ENCODE assay signal across 8 cellular contexts in the genomic region with DNA sequence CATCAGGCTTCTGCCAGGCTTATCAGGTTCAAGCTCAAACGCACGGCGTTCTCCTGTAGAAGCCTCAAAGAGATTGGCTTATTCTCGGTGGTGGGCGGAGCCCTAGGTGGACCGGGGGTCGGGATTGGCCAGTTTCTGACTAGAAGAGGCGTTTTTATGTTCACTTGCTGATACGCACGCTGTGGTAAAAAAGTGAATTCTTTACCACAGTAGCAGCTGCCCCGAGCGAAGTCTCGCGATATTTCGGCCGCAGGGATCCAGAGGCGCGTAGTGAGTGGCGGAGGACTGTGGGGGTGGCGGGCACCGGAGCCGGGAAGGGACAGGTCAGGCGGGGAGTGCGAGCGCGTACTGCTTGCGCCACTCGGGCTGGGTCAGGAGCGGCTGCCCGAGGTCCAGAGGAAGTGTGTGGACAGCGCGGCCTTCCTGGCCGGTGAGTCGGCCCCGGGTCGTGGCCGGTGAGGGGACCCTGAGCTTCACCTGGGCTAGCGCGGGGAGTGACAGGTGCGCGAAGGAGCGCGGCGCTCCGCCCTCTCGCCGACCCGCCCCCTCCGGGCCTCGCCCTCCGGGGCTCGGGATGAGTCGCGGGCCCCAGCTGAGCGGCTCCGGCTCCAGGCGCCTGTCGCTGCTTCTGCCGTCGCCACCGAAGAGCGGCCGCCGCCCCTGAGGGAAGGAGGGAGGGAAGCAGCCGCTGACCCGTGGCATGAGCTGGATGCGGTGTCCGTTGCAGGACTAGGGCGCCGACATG. TPM values are rescaled to one million over a fixed set of nuclear protein-coding genes. Genes with fewer than 3 reads are reported as not detected.
DNase-seq lines count a peak whose midpoint lies in the region; ATAC-seq and TF ChIP-seq lines count a peak whose summit lies in the region.

Gene DMXL1 (plus strand): TSS at position 260 of the 745 bp plus-strand sequence. CDS start 483 bp downstream, at position 743.

- no peaks in the 10 kb centered on the region for H3K27me3 ChIP-seq in left ventricle myocardium inferior (ENCODE audit: low read depth)

- TF ChIP-seq CTCF in left ventricle myocardium inferior (IDR thresholded peaks at IDR 0.05; ENCODE audit: borderline replicate concordance) (peak; percentile 8), progenitor cell of endocrine pancreas (IDR thresholded peaks at IDR 0.05; ENCODE audit: unreplicated experiment) (no peak)

- no peaks in the 10 kb centered on the region for H3K36me3 ChIP-seq in left ventricle myocardium inferior

- H3K36me3 Mint-ChIP-seq in T-helper 17 cell (ENCODE audit: low read depth) (peaks cover 5% of the 10 kb centered on the region), progenitor cell of endocrine pancreas (ENCODE audit: insufficient read depth) (peaks cover 4% of the 10 kb centered on the region)

- no peaks in the 10 kb centered on the region for H3K9me3 ChIP-seq in T-helper 17 cell (ENCODE audit: control insufficient read depth, low read length, poor library complexity, severe bottlenecking)
- no peaks in the 10 kb centered on the region for H3K9me3 ChIP-seq in left ventricle myocardium inferior (replicated peaks)

- peak within 1 kb of the TSS; percentile 98 for H3K27ac ChIP-seq in left ventricle myocardium inferior (replicated peaks)

- peak within 1 kb of the TSS; percentile 99 for H3K27ac Mint-ChIP-seq in T-helper 17 cell
- peak within 1 kb of the TSS; percentile 99 for H3K27ac Mint-ChIP-seq in progenitor cell of endocrine pancreas

- peaks cover 21% of the 10 kb centered on the region for H3K4me1 Mint-ChIP-seq in T-helper 17 cell
- peaks cover 23% of the 10 kb centered on the region for H3K4me1 Mint-ChIP-seq in progenitor cell of endocrine pancreas (ENCODE audit: low read depth)

- DNase-seq in NCI-H1694 treated with DMSO at 0.1 percent for 48 hours (lab: John Stamatoyannopoulos, UW) (peak; percentile 95), T-helper 17 cell (peak; percentile 91 to 97 (median 95)), amygdala (lab: John Stamatoyannopoulos, UW) (peak; percentile 62 to 99 (median 97)), left ventricle myocardium inferior (peak; percentile 99), progenitor cell of endocrine pancreas (ENCODE audit: low spot score, unreplicated experiment) (peak; percentile 98), ureter (ENCODE audit: low spot score) (peak; percentile 100)

- peak within 1 kb of the TSS; percentile 99 for H3K4me3 Mint-ChIP-seq in T-helper 17 cell
- H3K4me3 Mint-ChIP-seq in progenitor cell of endocrine pancreas (ENCODE audit: low read depth), result peak within 1 kb of the TSS; percentile 85

- no peaks in the 10 kb centered on the region for H3K9me3 Mint-ChIP-seq in progenitor cell of endocrine pancreas (ENCODE audit: low read depth)

- no peaks in the 10 kb centered on the region for H3K27me3 Mint-ChIP-seq in T-helper 17 cell
- H3K27me3 Mint-ChIP-seq in progenitor cell of endocrine pancreas, result no peaks in the 10 kb centered on the region

- intact Hi-C loops in left ventricle myocardium inferior (cut with micrococcal nuclease), result no loop called here

- ATAC-seq in HG02885 (IDR thresholded peaks at IDR 0.05; ENCODE audit: poor library complexity, unreplicated experiment) (peak; percentile 80), T-helper 17 cell (peak; percentile 87)

- peak; percentile 65 for TF ChIP-seq POLR2A in GM15510 (IDR thresholded peaks at IDR 0.05; ENCODE audit: borderline replicate concordance, extremely low read depth, insufficient read length)

- H3K4me1 ChIP-seq in left ventricle myocardium inferior, result peaks cover 53% of the 10 kb centered on the region

- H3K4me3 ChIP-seq in left ventricle myocardium inferior, result peak within 1 kb of the TSS; percentile 78

RNA-seq across cellular contexts. Expression of gene DMXL1, which starts in this region (rescaled TPM):
- total RNA-seq in T-helper 17 cell (10 to 100 TPM; 28.9 to 38.3 TPM), left ventricle myocardium inferior (22.3 TPM), progenitor cell of endocrine pancreas (47.0 and 48.3 TPM in 2 replicates), ureter (62.9 TPM)

Comparison
In these comparisons a context has a peak if more than half of its experiments do, and no peak if none do; other contexts are left out.
1. Peak in every context shown above with its lines: DNase-seq, ATAC-seq, H3K4me3 ChIP-seq and H3K27ac ChIP-seq.